In the genomic region with DNA sequence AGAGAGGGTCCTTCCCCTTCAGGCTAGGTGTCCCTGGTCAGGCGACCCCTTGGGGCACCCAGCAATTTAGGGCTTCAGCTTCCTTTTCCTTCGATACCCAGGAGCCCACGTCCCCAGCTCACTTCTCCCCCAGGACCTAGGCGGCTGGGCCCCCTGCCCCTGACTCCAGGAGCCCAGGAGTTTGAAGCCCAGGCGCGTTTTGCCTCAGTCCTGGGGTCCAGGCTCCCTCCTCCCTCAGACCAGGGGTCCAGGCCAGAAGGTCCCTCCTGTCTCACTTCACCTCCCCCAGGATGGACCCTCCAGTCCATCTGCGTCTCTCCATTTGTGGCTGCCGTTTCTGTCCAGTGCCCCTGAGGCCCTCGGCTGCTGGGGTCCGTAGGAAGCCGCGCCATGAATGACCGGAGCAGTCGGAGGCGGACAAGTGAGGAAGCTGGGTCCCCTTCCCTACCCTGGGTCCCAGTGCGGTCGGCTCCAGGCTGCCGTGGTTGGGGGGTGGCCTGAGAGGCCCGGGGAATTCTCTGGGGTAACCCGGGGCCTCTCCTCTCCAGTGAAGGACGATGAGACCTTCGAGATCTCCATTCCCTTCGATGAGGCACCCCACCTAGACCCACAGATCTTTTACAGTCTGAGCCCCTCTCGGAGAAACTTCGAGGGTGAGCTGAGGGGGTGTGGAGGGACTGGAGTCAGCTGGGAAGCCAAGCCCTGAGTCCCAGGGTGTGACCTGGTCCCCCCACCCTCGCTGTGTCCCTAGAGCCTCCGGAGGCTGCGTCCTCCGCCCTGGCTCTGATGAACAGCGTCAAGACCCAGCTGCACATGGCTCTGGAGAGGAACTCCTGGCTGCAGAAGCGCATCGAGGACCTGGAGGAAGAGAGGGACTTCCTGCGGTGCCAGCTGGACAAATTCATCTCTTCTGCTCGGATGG, we compare ENCODE assay signal across 1 cellular context.
TF ChIP-seq lines count a peak whose summit lies in the region.

No MANE protein-coding gene starts in this region.

TF ChIP-seq in K562, 482 proteins besides CTCF, POLR2A, EP300 and RAD21 (continued from another document and continues in another):
- TF ChIP-seq SPI1 (IDR thresholded peaks at IDR 0.05; ENCODE audit: borderline replicate concordance, low read depth, low read length), result no peak; the same call in 1 of the 2 replicates
- no peak for TF ChIP-seq CBX3 (IDR thresholded peaks at IDR 0.05; ENCODE audit: borderline replicate concordance in 1 of 2, low read length in 2 of 2)
- TF ChIP-seq ZBED1 (IDR thresholded peaks at IDR 0.05), result no peak
- TF ChIP-seq SMARCE1 (IDR thresholded peaks at IDR 0.05), result 0 out of 2 replicates have a peak, but pooled peaks have one; percentile 21
- TF ChIP-seq ZNF76 (CRISPR knock-in tag; IDR thresholded peaks at IDR 0.05; ENCODE audit: borderline replicate concordance), result no peak
- TF ChIP-seq EZH2 (IDR thresholded peaks at IDR 0.05; ENCODE audit: borderline replicate concordance, low read depth, low read length), result no peak
- TF ChIP-seq, protein P1, sequence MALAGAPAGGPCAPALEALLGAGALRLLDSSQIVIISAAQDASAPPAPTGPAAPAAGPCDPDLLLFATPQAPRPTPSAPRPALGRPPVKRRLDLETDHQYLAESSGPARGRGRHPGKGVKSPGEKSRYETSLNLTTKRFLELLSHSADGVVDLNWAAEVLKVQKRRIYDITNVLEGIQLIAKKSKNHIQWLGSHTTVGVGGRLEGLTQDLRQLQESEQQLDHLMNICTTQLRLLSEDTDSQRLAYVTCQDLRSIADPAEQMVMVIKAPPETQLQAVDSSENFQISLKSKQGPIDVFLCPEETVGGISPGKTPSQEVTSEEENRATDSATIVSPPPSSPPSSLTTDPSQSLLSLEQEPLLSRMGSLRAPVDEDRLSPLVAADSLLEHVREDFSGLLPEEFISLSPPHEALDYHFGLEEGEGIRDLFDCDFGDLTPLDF (CRISPR knock-in tag; IDR thresholded peaks at IDR 0.05), result no peak
- 0 out of 2 replicates have a peak, but pooled peaks have one; percentile 17 for TF ChIP-seq POLR2G (IDR thresholded peaks at IDR 0.05; ENCODE audit: low read depth, low read length)
- no peak for TF ChIP-seq BRF1 (IDR thresholded peaks at IDR 0.05; ENCODE audit: borderline replicate concordance, extremely low read depth, insufficient read length)
- no peak for TF ChIP-seq CBX5 (IDR thresholded peaks at IDR 0.05; ENCODE audit: borderline replicate concordance, low read depth)
- TF ChIP-seq, protein P2, sequence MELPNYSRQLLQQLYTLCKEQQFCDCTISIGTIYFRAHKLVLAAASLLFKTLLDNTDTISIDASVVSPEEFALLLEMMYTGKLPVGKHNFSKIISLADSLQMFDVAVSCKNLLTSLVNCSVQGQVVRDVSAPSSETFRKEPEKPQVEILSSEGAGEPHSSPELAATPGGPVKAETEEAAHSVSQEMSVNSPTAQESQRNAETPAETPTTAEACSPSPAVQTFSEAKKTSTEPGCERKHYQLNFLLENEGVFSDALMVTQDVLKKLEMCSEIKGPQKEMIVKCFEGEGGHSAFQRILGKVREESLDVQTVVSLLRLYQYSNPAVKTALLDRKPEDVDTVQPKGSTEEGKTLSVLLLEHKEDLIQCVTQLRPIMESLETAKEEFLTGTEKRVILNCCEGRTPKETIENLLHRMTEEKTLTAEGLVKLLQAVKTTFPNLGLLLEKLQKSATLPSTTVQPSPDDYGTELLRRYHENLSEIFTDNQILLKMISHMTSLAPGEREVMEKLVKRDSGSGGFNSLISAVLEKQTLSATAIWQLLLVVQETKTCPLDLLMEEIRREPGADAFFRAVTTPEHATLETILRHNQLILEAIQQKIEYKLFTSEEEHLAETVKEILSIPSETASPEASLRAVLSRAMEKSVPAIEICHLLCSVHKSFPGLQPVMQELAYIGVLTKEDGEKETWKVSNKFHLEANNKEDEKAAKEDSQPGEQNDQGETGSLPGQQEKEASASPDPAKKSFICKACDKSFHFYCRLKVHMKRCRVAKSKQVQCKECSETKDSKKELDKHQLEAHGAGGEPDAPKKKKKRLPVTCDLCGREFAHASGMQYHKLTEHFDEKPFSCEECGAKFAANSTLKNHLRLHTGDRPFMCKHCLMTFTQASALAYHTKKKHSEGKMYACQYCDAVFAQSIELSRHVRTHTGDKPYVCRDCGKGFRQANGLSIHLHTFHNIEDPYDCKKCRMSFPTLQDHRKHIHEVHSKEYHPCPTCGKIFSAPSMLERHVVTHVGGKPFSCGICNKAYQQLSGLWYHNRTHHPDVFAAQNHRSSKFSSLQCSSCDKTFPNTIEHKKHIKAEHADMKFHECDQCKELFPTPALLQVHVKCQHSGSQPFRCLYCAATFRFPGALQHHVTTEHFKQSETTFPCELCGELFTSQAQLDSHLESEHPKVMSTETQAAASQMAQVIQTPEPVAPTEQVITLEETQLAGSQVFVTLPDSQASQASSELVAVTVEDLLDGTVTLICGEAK (IDR thresholded peaks at IDR 0.05), result 0 out of 2 replicates have a peak, but pooled peaks have one; percentile 36
- TF ChIP-seq, protein P2 (CRISPR knock-in tag; IDR thresholded peaks at IDR 0.05), result no peak
- TF ChIP-seq ZFPM2 (CRISPR knock-in tag; IDR thresholded peaks at IDR 0.05), result no peak
- TF ChIP-seq, protein P3, sequence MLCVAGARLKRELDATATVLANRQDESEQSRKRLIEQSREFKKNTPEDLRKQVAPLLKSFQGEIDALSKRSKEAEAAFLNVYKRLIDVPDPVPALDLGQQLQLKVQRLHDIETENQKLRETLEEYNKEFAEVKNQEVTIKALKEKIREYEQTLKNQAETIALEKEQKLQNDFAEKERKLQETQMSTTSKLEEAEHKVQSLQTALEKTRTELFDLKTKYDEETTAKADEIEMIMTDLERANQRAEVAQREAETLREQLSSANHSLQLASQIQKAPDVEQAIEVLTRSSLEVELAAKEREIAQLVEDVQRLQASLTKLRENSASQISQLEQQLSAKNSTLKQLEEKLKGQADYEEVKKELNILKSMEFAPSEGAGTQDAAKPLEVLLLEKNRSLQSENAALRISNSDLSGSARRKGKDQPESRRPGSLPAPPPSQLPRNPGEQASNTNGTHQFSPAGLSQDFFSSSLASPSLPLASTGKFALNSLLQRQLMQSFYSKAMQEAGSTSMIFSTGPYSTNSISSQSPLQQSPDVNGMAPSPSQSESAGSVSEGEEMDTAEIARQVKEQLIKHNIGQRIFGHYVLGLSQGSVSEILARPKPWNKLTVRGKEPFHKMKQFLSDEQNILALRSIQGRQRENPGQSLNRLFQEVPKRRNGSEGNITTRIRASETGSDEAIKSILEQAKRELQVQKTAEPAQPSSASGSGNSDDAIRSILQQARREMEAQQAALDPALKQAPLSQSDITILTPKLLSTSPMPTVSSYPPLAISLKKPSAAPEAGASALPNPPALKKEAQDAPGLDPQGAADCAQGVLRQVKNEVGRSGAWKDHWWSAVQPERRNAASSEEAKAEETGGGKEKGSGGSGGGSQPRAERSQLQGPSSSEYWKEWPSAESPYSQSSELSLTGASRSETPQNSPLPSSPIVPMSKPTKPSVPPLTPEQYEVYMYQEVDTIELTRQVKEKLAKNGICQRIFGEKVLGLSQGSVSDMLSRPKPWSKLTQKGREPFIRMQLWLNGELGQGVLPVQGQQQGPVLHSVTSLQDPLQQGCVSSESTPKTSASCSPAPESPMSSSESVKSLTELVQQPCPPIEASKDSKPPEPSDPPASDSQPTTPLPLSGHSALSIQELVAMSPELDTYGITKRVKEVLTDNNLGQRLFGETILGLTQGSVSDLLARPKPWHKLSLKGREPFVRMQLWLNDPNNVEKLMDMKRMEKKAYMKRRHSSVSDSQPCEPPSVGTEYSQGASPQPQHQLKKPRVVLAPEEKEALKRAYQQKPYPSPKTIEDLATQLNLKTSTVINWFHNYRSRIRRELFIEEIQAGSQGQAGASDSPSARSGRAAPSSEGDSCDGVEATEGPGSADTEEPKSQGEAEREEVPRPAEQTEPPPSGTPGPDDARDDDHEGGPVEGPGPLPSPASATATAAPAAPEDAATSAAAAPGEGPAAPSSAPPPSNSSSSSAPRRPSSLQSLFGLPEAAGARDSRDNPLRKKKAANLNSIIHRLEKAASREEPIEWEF (CRISPR knock-in tag; IDR thresholded peaks at IDR 0.05), result no peak
- no peak for TF ChIP-seq PPARD (CRISPR knock-in tag; IDR thresholded peaks at IDR 0.05)
- no peak for TF ChIP-seq TAF15 (IDR thresholded peaks at IDR 0.05; ENCODE audit: low read depth, low read length)
- no peak for TF ChIP-seq ZNF140 (CRISPR knock-in tag; IDR thresholded peaks at IDR 0.05)
- TF ChIP-seq NFIX (CRISPR knock-in tag; IDR thresholded peaks at IDR 0.05; ENCODE audit: low read depth), result no peak
- TF ChIP-seq, protein P4, sequence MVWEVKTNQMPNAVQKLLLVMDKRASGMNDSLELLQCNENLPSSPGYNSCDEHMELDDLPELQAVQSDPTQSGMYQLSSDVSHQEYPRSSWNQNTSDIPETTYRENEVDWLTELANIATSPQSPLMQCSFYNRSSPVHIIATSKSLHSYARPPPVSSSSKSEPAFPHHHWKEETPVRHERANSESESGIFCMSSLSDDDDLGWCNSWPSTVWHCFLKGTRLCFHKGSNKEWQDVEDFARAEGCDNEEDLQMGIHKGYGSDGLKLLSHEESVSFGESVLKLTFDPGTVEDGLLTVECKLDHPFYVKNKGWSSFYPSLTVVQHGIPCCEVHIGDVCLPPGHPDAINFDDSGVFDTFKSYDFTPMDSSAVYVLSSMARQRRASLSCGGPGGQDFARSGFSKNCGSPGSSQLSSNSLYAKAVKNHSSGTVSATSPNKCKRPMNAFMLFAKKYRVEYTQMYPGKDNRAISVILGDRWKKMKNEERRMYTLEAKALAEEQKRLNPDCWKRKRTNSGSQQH (CRISPR knock-in tag; IDR thresholded peaks at IDR 0.05), result no peak
- no peak for TF ChIP-seq SMARCA5 (IDR thresholded peaks at IDR 0.05)
- no peak for TF ChIP-seq ZNF696 (CRISPR knock-in tag; conservative IDR thresholded peaks at IDR 0.05)
- TF ChIP-seq, protein P5, sequence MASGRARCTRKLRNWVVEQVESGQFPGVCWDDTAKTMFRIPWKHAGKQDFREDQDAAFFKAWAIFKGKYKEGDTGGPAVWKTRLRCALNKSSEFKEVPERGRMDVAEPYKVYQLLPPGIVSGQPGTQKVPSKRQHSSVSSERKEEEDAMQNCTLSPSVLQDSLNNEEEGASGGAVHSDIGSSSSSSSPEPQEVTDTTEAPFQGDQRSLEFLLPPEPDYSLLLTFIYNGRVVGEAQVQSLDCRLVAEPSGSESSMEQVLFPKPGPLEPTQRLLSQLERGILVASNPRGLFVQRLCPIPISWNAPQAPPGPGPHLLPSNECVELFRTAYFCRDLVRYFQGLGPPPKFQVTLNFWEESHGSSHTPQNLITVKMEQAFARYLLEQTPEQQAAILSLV (tag; IDR thresholded peaks at IDR 0.05), result no peak
- TF ChIP-seq OTX1 (CRISPR knock-in tag; IDR thresholded peaks at IDR 0.05), result no peak
- TF ChIP-seq PHF21A (IDR thresholded peaks at IDR 0.05; ENCODE audit: borderline replicate concordance, low read depth), result no peak
- no peak for TF ChIP-seq EWSR1 (IDR thresholded peaks at IDR 0.05; ENCODE audit: borderline replicate concordance, low read depth, partially characterized antibody)
- TF ChIP-seq ARHGAP35 (IDR thresholded peaks at IDR 0.05; ENCODE audit: partially characterized antibody), result no peak
- peak; percentile 49; the same call in 1 of the 2 replicates for TF ChIP-seq ZFX (CRISPR knock-in tag; IDR thresholded peaks at IDR 0.05)
- TF ChIP-seq, protein P6, sequence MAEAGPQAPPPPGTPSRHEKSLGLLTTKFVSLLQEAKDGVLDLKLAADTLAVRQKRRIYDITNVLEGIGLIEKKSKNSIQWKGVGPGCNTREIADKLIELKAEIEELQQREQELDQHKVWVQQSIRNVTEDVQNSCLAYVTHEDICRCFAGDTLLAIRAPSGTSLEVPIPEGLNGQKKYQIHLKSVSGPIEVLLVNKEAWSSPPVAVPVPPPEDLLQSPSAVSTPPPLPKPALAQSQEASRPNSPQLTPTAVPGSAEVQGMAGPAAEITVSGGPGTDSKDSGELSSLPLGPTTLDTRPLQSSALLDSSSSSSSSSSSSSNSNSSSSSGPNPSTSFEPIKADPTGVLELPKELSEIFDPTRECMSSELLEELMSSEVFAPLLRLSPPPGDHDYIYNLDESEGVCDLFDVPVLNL (CRISPR knock-in tag; IDR thresholded peaks at IDR 0.05; ENCODE audit: low read depth), result no peak
- TF ChIP-seq, protein P7, sequence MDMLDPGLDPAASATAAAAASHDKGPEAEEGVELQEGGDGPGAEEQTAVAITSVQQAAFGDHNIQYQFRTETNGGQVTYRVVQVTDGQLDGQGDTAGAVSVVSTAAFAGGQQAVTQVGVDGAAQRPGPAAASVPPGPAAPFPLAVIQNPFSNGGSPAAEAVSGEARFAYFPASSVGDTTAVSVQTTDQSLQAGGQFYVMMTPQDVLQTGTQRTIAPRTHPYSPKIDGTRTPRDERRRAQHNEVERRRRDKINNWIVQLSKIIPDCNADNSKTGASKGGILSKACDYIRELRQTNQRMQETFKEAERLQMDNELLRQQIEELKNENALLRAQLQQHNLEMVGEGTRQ (CRISPR knock-in tag; IDR thresholded peaks at IDR 0.05), result no peak
- TF ChIP-seq ZNF253 (CRISPR knock-in tag; conservative IDR thresholded peaks at IDR 0.05), result no peak
- TF ChIP-seq FOXA1 (IDR thresholded peaks at IDR 0.05; ENCODE audit: borderline replicate concordance), result no peak
- TF ChIP-seq ELF2 (CRISPR knock-in tag; IDR thresholded peaks at IDR 0.05), result no peak
- no peak for TF ChIP-seq ZNF75A (CRISPR knock-in tag; IDR thresholded peaks at IDR 0.05)
- TF ChIP-seq ZNF165 (CRISPR knock-in tag; IDR thresholded peaks at IDR 0.05; ENCODE audit: borderline replicate concordance), result 0 out of 2 replicates have a peak, but pooled peaks have one; percentile 4
- no peak for TF ChIP-seq BRD9 (IDR thresholded peaks at IDR 0.05; ENCODE audit: low read depth, partially characterized antibody)
- TF ChIP-seq PHF8 (IDR thresholded peaks at IDR 0.05; ENCODE audit: borderline replicate concordance, low read length), result no peak
- TF ChIP-seq MYBL2 (IDR thresholded peaks at IDR 0.05; ENCODE audit: low read depth), result no peak
- no peak for TF ChIP-seq MYBL2 (CRISPR knock-in tag; IDR thresholded peaks at IDR 0.05; ENCODE audit: borderline replicate concordance)
